ENCODE assay signal across 1 cellular context in genomic region chr6:39113788-39114187, GRCh38.
TF ChIP-seq lines count a peak whose summit lies in the region.

No MANE protein-coding gene starts in this region.

TF ChIP-seq in GM23338, 12 proteins besides CTCF, POLR2A, EP300 and RAD21 (continued from another document):
- TF ChIP-seq ZNF462 (CRISPR knock-in tag; IDR thresholded peaks at IDR 0.05) (no peak), NANOG (IDR thresholded peaks at IDR 0.05; ENCODE audit: borderline replicate concordance) (no peak), EZH2 (IDR thresholded peaks at IDR 0.05; ENCODE audit: low read depth, unreplicated experiment) (no peak), REST (IDR thresholded peaks at IDR 0.05; ENCODE audit: unreplicated experiment) (no peak), ETS1 (IDR thresholded peaks at IDR 0.05) (no peak), ZNF331 (CRISPR knock-in tag; IDR thresholded peaks at IDR 0.05; ENCODE audit: low read depth) (no peak), POLR2AphosphoS5 (IDR thresholded peaks at IDR 0.05; ENCODE audit: low read depth) (no peak), EZH2phosphoT487 (IDR thresholded peaks at IDR 0.05; ENCODE audit: unreplicated experiment) (no peak), ZNF114 (CRISPR knock-in tag; IDR thresholded peaks at IDR 0.05) (no peak), CREB1 (CRISPR knock-in tag; IDR thresholded peaks at IDR 0.05; ENCODE audit: low read depth) (no peak), STAT1 (IDR thresholded peaks at IDR 0.05; ENCODE audit: unreplicated experiment) (no peak)
